In genomic region chr14:31429791-31430190, GRCh38 we compare ENCODE assay signal across 17 cellular contexts. TPM values are rescaled to one million over a fixed set of nuclear protein-coding genes. Genes with fewer than 3 reads are reported as not detected.
DNase-seq lines count a peak whose midpoint lies in the region; ATAC-seq and FAIRE-seq lines count a peak whose summit lies in the region.
"Had no signal": no experiment of that assay in that cellular context is flagged by ENCODE, and none has a peak within 500 bp of the region (broad histone marks: within the 10 kb centered on the region; RNA-seq: fewer than 3 reads in every experiment).

No MANE protein-coding gene starts in this region.

- peak; percentile 87 for ATAC-seq in activated T-helper 17 cell treated with anti-CD3 and anti-CD28 coated beads, Interleukin-2, amount 50 U/mL, for 72 hours (replicated peaks)
- ATAC-seq in stimulated activated effector memory CD8-positive, alpha-beta T cell treated with anti-CD3 and anti-CD28 coated beads, Interleukin-12 subunit alpha, Interleukin-12 subunit beta, amount 100 ng/mL, for 72 hours, result peak; percentile 95
- no peak for ATAC-seq in GM21576 (IDR thresholded peaks at IDR 0.05; ENCODE audit: unreplicated experiment)
- ATAC-seq in HG02623 (IDR thresholded peaks at IDR 0.05; ENCODE audit: unreplicated experiment), result no peak
- ATAC-seq: GM12878, GM23338 had no signal

- peaks cover 6% of the 10 kb centered on the region for H3K9me3 Mint-ChIP-seq in activated T-cell treated with anti-CD3 and anti-CD28 coated beads, Interleukin-2, amount 50 U/mL, for 24 hours
- peaks cover 6% of the 10 kb centered on the region for H3K9me3 Mint-ChIP-seq in activated T-helper 17 cell treated with anti-CD3 and anti-CD28 coated beads, Interleukin-2, amount 50 U/mL, for 72 hours
- H3K9me3 Mint-ChIP-seq in stimulated activated effector memory CD8-positive, alpha-beta T cell treated with anti-CD3 and anti-CD28 coated beads, Interleukin-12 subunit alpha, Interleukin-12 subunit beta, amount 100 ng/mL, for 72 hours, result peaks cover 3% of the 10 kb centered on the region

- no peaks in the 10 kb centered on the region for H3K27me3 Mint-ChIP-seq in activated T-cell treated with anti-CD3 and anti-CD28 coated beads, Interleukin-2, amount 50 U/mL, for 24 hours
- H3K27me3 Mint-ChIP-seq in activated T-helper 17 cell treated with anti-CD3 and anti-CD28 coated beads, Interleukin-2, amount 50 U/mL, for 72 hours, result no peaks in the 10 kb centered on the region
- H3K27me3 Mint-ChIP-seq: B cell; CD4-positive, alpha-beta T cell had no signal

- peak; percentile 55 for FAIRE-seq in HTR-8/SVneo (lab: Jason Lieb, UNC)
- FAIRE-seq: A204.1, GM12878 had no signal

- H3K4me1 Mint-ChIP-seq in activated T-cell treated with anti-CD3 and anti-CD28 coated beads, Interleukin-2, amount 50 U/mL, for 24 hours (ENCODE audit: low read depth), result peaks cover 17% of the 10 kb centered on the region
- peaks cover 9% of the 10 kb centered on the region for H3K4me1 Mint-ChIP-seq in activated T-helper 17 cell treated with anti-CD3 and anti-CD28 coated beads, Interleukin-2, amount 50 U/mL, for 72 hours
- peaks cover 7% of the 10 kb centered on the region for H3K4me1 Mint-ChIP-seq in stimulated activated effector memory CD8-positive, alpha-beta T cell treated with anti-CD3 and anti-CD28 coated beads, Interleukin-12 subunit alpha, Interleukin-12 subunit beta, amount 100 ng/mL, for 72 hours
- H3K4me1 Mint-ChIP-seq: B cell had no signal

- peaks cover 11% of the 10 kb centered on the region for H3K36me3 Mint-ChIP-seq in activated T-cell treated with anti-CD3 and anti-CD28 coated beads, Interleukin-2, amount 50 U/mL, for 24 hours (ENCODE audit: low read depth)
- peaks cover 8% of the 10 kb centered on the region for H3K36me3 Mint-ChIP-seq in activated T-helper 17 cell treated with anti-CD3 and anti-CD28 coated beads, Interleukin-2, amount 50 U/mL, for 72 hours (ENCODE audit: low read depth)
- no peaks in the 10 kb centered on the region for H3K36me3 Mint-ChIP-seq in stimulated activated effector memory CD8-positive, alpha-beta T cell treated with anti-CD3 and anti-CD28 coated beads, Interleukin-12 subunit alpha, Interleukin-12 subunit beta, amount 100 ng/mL, for 72 hours

- no peak for DNase-seq in activated T-cell treated with anti-CD3 and anti-CD28 coated beads, Interleukin-2, amount 50 U/mL, for 24 hours
- DNase-seq in activated T-cell treated with anti-CD3 and anti-CD28 coated beads for 4 hours, result no peak
- DNase-seq in HTR-8/SVneo (ENCODE audit: insufficient read length, low spot score), result no peak
- no peak for DNase-seq in stimulated activated effector memory CD8-positive, alpha-beta T cell treated with anti-CD3 and anti-CD28 coated beads, Interleukin-12 subunit alpha, Interleukin-12 subunit beta, amount 100 ng/mL, for 72 hours (ENCODE audit: low spot score in 2 of 2)
- DNase-seq: C1 segment of cervical spinal cord; Calu3; CD4-positive, alpha-beta T cell; DMS79; H7 had no signal

- peak overlapping the region; percentile 82 for H3K27ac Mint-ChIP-seq in activated T-cell treated with anti-CD3 and anti-CD28 coated beads, Interleukin-2, amount 50 U/mL, for 24 hours
- no peak overlapping the region for H3K27ac Mint-ChIP-seq in activated T-helper 17 cell treated with anti-CD3 and anti-CD28 coated beads, Interleukin-2, amount 50 U/mL, for 72 hours
- H3K27ac Mint-ChIP-seq in stimulated activated effector memory CD8-positive, alpha-beta T cell treated with anti-CD3 and anti-CD28 coated beads, Interleukin-12 subunit alpha, Interleukin-12 subunit beta, amount 100 ng/mL, for 72 hours, result no peak overlapping the region
- H3K27ac Mint-ChIP-seq: B cell; CD4-positive, alpha-beta T cell; GM23338 had no signal

- no peak overlapping the region for H3K4me3 Mint-ChIP-seq in activated T-cell treated with anti-CD3 and anti-CD28 coated beads, Interleukin-2, amount 50 U/mL, for 24 hours
- no peak overlapping the region for H3K4me3 Mint-ChIP-seq in activated T-helper 17 cell treated with anti-CD3 and anti-CD28 coated beads, Interleukin-2, amount 50 U/mL, for 72 hours
- no peak overlapping the region for H3K4me3 Mint-ChIP-seq in stimulated activated effector memory CD8-positive, alpha-beta T cell treated with anti-CD3 and anti-CD28 coated beads, Interleukin-12 subunit alpha, Interleukin-12 subunit beta, amount 100 ng/mL, for 72 hours
- H3K4me3 Mint-ChIP-seq: B cell; CD4-positive, alpha-beta T cell; GM23338 had no signal

RNA-seq across cellular contexts. Expression of gene HEATR5A, which starts 9.4 kb away (rescaled TPM):
- total RNA-seq in activated T-helper 17 cell treated with anti-CD3 and anti-CD28 coated beads, Interleukin-2, amount 50 U/mL, for 72 hours, result 10 to 100 TPM; 16.4 to 23.8 TPM

RNA-seq across cellular contexts. Expression of gene DTD2, which starts 27.5 kb away (rescaled TPM):
- 10 to 100 TPM; 13.7 to 22.4 TPM for total RNA-seq in activated T-helper 17 cell treated with anti-CD3 and anti-CD28 coated beads, Interleukin-2, amount 50 U/mL, for 72 hours

RNA-seq across cellular contexts. Expression of gene GPR33, which starts 58.0 kb away (rescaled TPM):
- not detected for total RNA-seq in activated T-helper 17 cell treated with anti-CD3 and anti-CD28 coated beads, Interleukin-2, amount 50 U/mL, for 72 hours
- total RNA-seq: B cell; Calu3; CD4-positive, alpha-beta T cell; G401; GM12878; GM23338; H7 had no signal

Comparison
In these comparisons a context has a peak if more than half of its experiments do, and no peak if none do; other contexts are left out.
1. ATAC-seq: peak in activated T-helper 17 cell treated with anti-CD3 and anti-CD28 coated beads, Interleukin-2, amount 50 U/mL, for 72 hours (single experiment) and stimulated activated effector memory CD8-positive, alpha-beta T cell treated with anti-CD3 and anti-CD28 coated beads, Interleukin-12 subunit alpha, Interleukin-12 subunit beta, amount 100 ng/mL, for 72 hours (single experiment); none in GM21576 (single experiment) and HG02623 (single experiment).